ENCODE assay signal across 21 cellular contexts in genomic region chr2:109331081-109331480, GRCh38.
DNase-seq lines count a peak whose midpoint lies in the region; ATAC-seq and TF ChIP-seq lines count a peak whose summit lies in the region.
"Had no signal": no experiment of that assay in that cellular context is flagged by ENCODE, and none has a peak within 500 bp of the region (broad histone marks: within the 10 kb centered on the region; RNA-seq: fewer than 3 reads in every experiment).

No MANE protein-coding gene starts in this region.

- H3K9ac ChIP-seq in Karpas-422 (ENCODE audit: low read length), result no peak overlapping the region

- H3K27me3 Mint-ChIP-seq in CD4-positive, CD25-positive, alpha-beta regulatory T cell, result peaks cover 11% of the 10 kb centered on the region

- peaks cover 11 to 69% (median 31%) of the 10 kb centered on the region in 4 donors for H3K4me1 Mint-ChIP-seq in CD4-positive, CD25-positive, alpha-beta regulatory T cell

- H3K4me1 ChIP-seq in CD4-positive, CD25-positive, alpha-beta regulatory T cell (ENCODE audit: control insufficient read depth, insufficient read depth, low read length, poor library complexity, severe bottlenecking), result peaks cover 26% of the 10 kb centered on the region
- peaks cover 47% of the 10 kb centered on the region for H3K4me1 ChIP-seq in Karpas-422 (ENCODE audit: low read length)
- peaks cover 35% of the 10 kb centered on the region for H3K4me1 ChIP-seq in RWPE2 (ENCODE audit: insufficient read depth, poor library complexity, severe bottlenecking)
- H3K4me1 ChIP-seq in lower lobe of right lung, result peaks cover 68% of the 10 kb centered on the region

- ATAC-seq in CD4-positive, CD25-positive, alpha-beta regulatory T cell (ENCODE audit: low read depth in 2 of 2), result no peak
- no peak for ATAC-seq in RWPE2 (ENCODE audit: low read depth)
- ATAC-seq in lower lobe of right lung, result no peak
- ATAC-seq in omental fat pad (ENCODE audit: low FRiP score), result no peak

- no peak overlapping the region for H3K27ac ChIP-seq in CD4-positive, CD25-positive, alpha-beta regulatory T cell (ENCODE audit: insufficient read depth, low read length, poor library complexity, severe bottlenecking)
- H3K27ac ChIP-seq in Karpas-422 (ENCODE audit: low read length), result peak overlapping the region; percentile 71
- H3K27ac ChIP-seq in RWPE2 (ENCODE audit: poor library complexity, severe bottlenecking), result peak overlapping the region; percentile 90
- peak overlapping the region; percentile 83 for H3K27ac ChIP-seq in lower lobe of right lung
- H3K27ac ChIP-seq: testis had no signal

- no peaks in the 10 kb centered on the region for H4K20me1 ChIP-seq in Karpas-422 (ENCODE audit: insufficient read depth, low read depth, low read length)

- no peak for DNase-seq in CD4-positive, CD25-positive, alpha-beta regulatory T cell
- DNase-seq in Karpas-422 (no peak), RWPE2 (ENCODE audit: low spot score) (no peak), lower lobe of right lung (no peak), LoVo (ENCODE audit: low spot score) (no peak), NCI-H146 treated with DMSO at 0.1 percent for 48 hours (lab: John Stamatoyannopoulos, UW; ENCODE audit: unreplicated experiment) (no peak), D341Med (ENCODE audit: low spot score) (no peak), omental fat pad (ENCODE audit: low spot score) (no peak)
- DNase-seq: activated CD8-positive, alpha-beta memory T cell treated with anti-CD3 and anti-CD28 coated beads, Interleukin-2, amount 50 U/mL, for 48 hours; activated gamma-delta T cell treated with Interleukin-2 at 50 U/mL for 16 hours; amniotic stem cell; heart right ventricle; immature natural killer cell; left ventricle myocardium superior; NCI-H1436 treated with DMSO at 0.1 percent for 48 hours; NCI-H226; occipital lobe; testis had no signal

- H3K9me2 ChIP-seq in Karpas-422 (replicated peaks; ENCODE audit: insufficient read depth, low read length), result no peaks in the 10 kb centered on the region

- H3K36me3 Mint-ChIP-seq in CD4-positive, CD25-positive, alpha-beta regulatory T cell, result no peaks in the 10 kb centered on the region

- intact Hi-C loops in lower lobe of right lung (cut with DNase I), result no loop called here

- H3K36me3 ChIP-seq in CD4-positive, CD25-positive, alpha-beta regulatory T cell (ENCODE audit: control insufficient read depth, insufficient read depth, low read length), result no peaks in the 10 kb centered on the region
- H3K36me3 ChIP-seq in Karpas-422 (ENCODE audit: insufficient read depth, low read length) (no peaks in the 10 kb centered on the region), RWPE2 (ENCODE audit: low read depth) (no peaks in the 10 kb centered on the region), lower lobe of right lung (no peaks in the 10 kb centered on the region)
- H3K36me3 ChIP-seq: esophagus muscularis mucosa, heart right ventricle had no signal

- H3K4me2 ChIP-seq in Karpas-422 (ENCODE audit: low read depth, low read length, poor library complexity, severe bottlenecking), result peak overlapping the region; percentile 48
- H3K4me2 ChIP-seq: GM23338 had no signal

- TF ChIP-seq CTCF in RWPE2 (IDR thresholded peaks at IDR 0.05; ENCODE audit: poor library complexity, severe bottlenecking) (no peak), lower lobe of right lung (IDR thresholded peaks at IDR 0.05) (no peak), omental fat pad (IDR thresholded peaks at IDR 0.05) (no peak)

- H3K4me3 Mint-ChIP-seq in CD4-positive, CD25-positive, alpha-beta regulatory T cell, result peak overlapping the region in 1 of 4 donors; percentile 16
- H3K4me3 Mint-ChIP-seq: activated CD4-positive, alpha-beta T cell treated with anti-CD3 and anti-CD28 coated beads, Interleukin-2, amount 10 ng/mL, durations not matched to agents 24 days and 14 days; GM23338; immature natural killer cell had no signal

- no peak overlapping the region for H2AFZ ChIP-seq in Karpas-422 (ENCODE audit: low read length)

- no peaks in the 10 kb centered on the region for H3K9me3 ChIP-seq in CD4-positive, CD25-positive, alpha-beta regulatory T cell (ENCODE audit: control insufficient read depth in 2 of 2, low read length in 2 of 2)
- no peaks in the 10 kb centered on the region for H3K9me3 ChIP-seq in Karpas-422 (ENCODE audit: low read length)
- no peaks in the 10 kb centered on the region for H3K9me3 ChIP-seq in RWPE2 (ENCODE audit: severe bottlenecking)
- no peaks in the 10 kb centered on the region for H3K9me3 ChIP-seq in lower lobe of right lung
- H3K9me3 ChIP-seq: esophagus muscularis mucosa, heart right ventricle, testis had no signal

- no peak overlapping the region for H3K4me3 ChIP-seq in CD4-positive, CD25-positive, alpha-beta regulatory T cell (ENCODE audit: low read depth, low read length)
- H3K4me3 ChIP-seq in Karpas-422 (ENCODE audit: low read length) (no peak overlapping the region), RWPE2 (ENCODE audit: severe bottlenecking) (no peak overlapping the region), lower lobe of right lung (no peak overlapping the region)
- H3K4me3 ChIP-seq: GM23338, testis had no signal

- peak overlapping the region; percentile 40 to 59 (median 57) for H3K27ac Mint-ChIP-seq in CD4-positive, CD25-positive, alpha-beta regulatory T cell
- H3K27ac Mint-ChIP-seq: activated CD4-positive, alpha-beta T cell treated with anti-CD3 and anti-CD28 coated beads, Interleukin-2, amount 10 ng/mL, durations not matched to agents 24 days and 14 days; GM23338 had no signal

- H3K27me3 ChIP-seq in CD4-positive, CD25-positive, alpha-beta regulatory T cell (ENCODE audit: control insufficient read depth, insufficient read depth, low read length), result no peaks in the 10 kb centered on the region
- H3K27me3 ChIP-seq in Karpas-422 (ENCODE audit: low read length), result no peaks in the 10 kb centered on the region
- H3K27me3 ChIP-seq in RWPE2 (ENCODE audit: insufficient read depth, poor library complexity, severe bottlenecking), result no peaks in the 10 kb centered on the region
- no peaks in the 10 kb centered on the region for H3K27me3 ChIP-seq in lower lobe of right lung (ENCODE audit: low read depth)
- H3K27me3 ChIP-seq: esophagus muscularis mucosa, testis had no signal

- no peaks in the 10 kb centered on the region for H3K9me3 Mint-ChIP-seq in CD4-positive, CD25-positive, alpha-beta regulatory T cell
- H3K9me3 Mint-ChIP-seq: activated CD4-positive, alpha-beta T cell treated with anti-CD3 and anti-CD28 coated beads, Interleukin-2, amount 10 ng/mL, durations not matched to agents 24 days and 14 days; immature natural killer cell had no signal

- H3K79me2 ChIP-seq in Karpas-422 (ENCODE audit: low read length), result no peaks in the 10 kb centered on the region
